ENCODE assay signal across 5 cellular contexts in genomic region chr14:34124585-34124984, GRCh38.
"Had no signal": no experiment of that assay in that cellular context is flagged by ENCODE, and none has a peak within 500 bp of the region (broad histone marks: within the 10 kb centered on the region; RNA-seq: fewer than 3 reads in every experiment).

No MANE protein-coding gene starts in this region.

- H3K4me3 ChIP-seq: K562 had no signal

- DNase-seq: H9, HCEC 1CT, IMR-90, KG1 had no signal

- ATAC-seq: K562 had no signal
